9 cellular contexts compared by ENCODE assay signal in genomic region chr3:17195192-17195611, GRCh38.
DNase-seq lines count a peak whose midpoint lies in the region; ATAC-seq, FAIRE-seq and TF ChIP-seq lines count a peak whose summit lies in the region.
"Had no signal": no experiment of that assay in that cellular context is flagged by ENCODE, and none has a peak within 500 bp of the region (broad histone marks: within the 10 kb centered on the region; RNA-seq: fewer than 3 reads in every experiment).

No MANE protein-coding gene starts in this region.

- no peak overlapping the region for H3K9ac ChIP-seq in astrocyte (ENCODE audit: low read length)

- no peak overlapping the region for H3K4me2 ChIP-seq in astrocyte (ENCODE audit: low read length)

- no peaks in the 10 kb centered on the region for H3K27me3 ChIP-seq in astrocyte (ENCODE audit: insufficient read depth, low read length)
- H3K27me3 ChIP-seq in lower lobe of right lung (ENCODE audit: low read depth), result no peaks in the 10 kb centered on the region

- DNase-seq in NCI-H510A treated with DMSO at 0.1 percent for 48 hours (lab: John Stamatoyannopoulos, UW), result peak; percentile 2
- DNase-seq in NCI-H510A (lab: John Stamatoyannopoulos, UW), result no peak
- DNase-seq in astrocyte (ENCODE audit: low read depth), result peak; percentile 26
- no peak for DNase-seq in osteocyte (ENCODE audit: extremely low spot score, unreplicated experiment)
- no peak for DNase-seq in lower lobe of right lung
- DNase-seq in SK-N-DZ (ENCODE audit: low spot score), result no peak

- intact Hi-C loops in lower lobe of right lung (cut with DNase I), result no loop called here

- H2AFZ ChIP-seq in astrocyte (ENCODE audit: low read depth, low read length), result no peak overlapping the region

- H3K4me1 ChIP-seq in astrocyte (ENCODE audit: insufficient read depth, low read length), result no peaks in the 10 kb centered on the region
- H3K4me1 ChIP-seq in lower lobe of right lung, result peaks cover 21% of the 10 kb centered on the region

- H3K9me3 Mint-ChIP-seq in astrocyte (ENCODE audit: unreplicated experiment) (no peaks in the 10 kb centered on the region), osteocyte (ENCODE audit: unreplicated experiment) (no peaks in the 10 kb centered on the region)

- no peak overlapping the region for H3K27ac ChIP-seq in astrocyte (ENCODE audit: low read depth, low read length)
- no peak overlapping the region for H3K27ac ChIP-seq in lower lobe of right lung

- no peak overlapping the region for H3K4me3 ChIP-seq in astrocyte (ENCODE audit: insufficient read depth, low read depth, low read length)
- H3K4me3 ChIP-seq in lower lobe of right lung, result no peak overlapping the region

- H3K36me3 ChIP-seq in astrocyte (ENCODE audit: insufficient read depth, low read length) (no peaks in the 10 kb centered on the region), lower lobe of right lung (no peaks in the 10 kb centered on the region)

- H4K20me1 ChIP-seq in astrocyte (ENCODE audit: insufficient read depth, low read length), result no peaks in the 10 kb centered on the region

- peaks cover 13% of the 10 kb centered on the region for H3K4me1 Mint-ChIP-seq in astrocyte (ENCODE audit: low read depth, unreplicated experiment)
- H3K4me1 Mint-ChIP-seq in osteocyte (ENCODE audit: unreplicated experiment), result peaks cover 19% of the 10 kb centered on the region

- H3K9me3 ChIP-seq in astrocyte (ENCODE audit: insufficient read depth, low read depth, low read length) (no peaks in the 10 kb centered on the region), lower lobe of right lung (no peaks in the 10 kb centered on the region)

- H3K27ac Mint-ChIP-seq in astrocyte (ENCODE audit: unreplicated experiment), result no peak overlapping the region
- peak overlapping the region; percentile 50 for H3K27ac Mint-ChIP-seq in osteocyte (ENCODE audit: unreplicated experiment)

- FAIRE-seq in astrocyte (lab: Jason Lieb, UNC), result peak; percentile 17
- FAIRE-seq: TTC549 had no signal

- H3K4me3 Mint-ChIP-seq in astrocyte (ENCODE audit: unreplicated experiment) (no peak overlapping the region), osteocyte (ENCODE audit: unreplicated experiment) (no peak overlapping the region)

- H3K36me3 Mint-ChIP-seq in astrocyte (ENCODE audit: low read depth, unreplicated experiment) (peaks cover 3% of the 10 kb centered on the region), osteocyte (ENCODE audit: unreplicated experiment) (peaks cover 1% of the 10 kb centered on the region)

- TF ChIP-seq CTCF in astrocyte (IDR thresholded peaks at IDR 0.05; ENCODE audit: insufficient read depth, low read depth, low read length) (no peak), osteocyte (IDR thresholded peaks at IDR 0.05) (no peak), lower lobe of right lung (IDR thresholded peaks at IDR 0.05) (no peak)

- ATAC-seq in GM21515 (IDR thresholded peaks at IDR 0.05; ENCODE audit: unreplicated experiment), result peak; percentile 86
- ATAC-seq in HG03571 (IDR thresholded peaks at IDR 0.05; ENCODE audit: unreplicated experiment), result peak; percentile 76
- no peak for ATAC-seq in lower lobe of right lung

- H3K79me2 ChIP-seq in astrocyte (ENCODE audit: insufficient read depth, low read length), result no peaks in the 10 kb centered on the region

- no peaks in the 10 kb centered on the region for H3K27me3 Mint-ChIP-seq in astrocyte (ENCODE audit: low read depth, unreplicated experiment)
- H3K27me3 Mint-ChIP-seq in osteocyte (ENCODE audit: unreplicated experiment), result no peaks in the 10 kb centered on the region

Comparison
In these comparisons a context has a peak if more than half of its experiments do, and no peak if none do; other contexts are left out.
1. DNase-seq: peak in NCI-H510A treated with DMSO at 0.1 percent for 48 hours (single experiment) and astrocyte (single experiment); none in NCI-H510A (single experiment), osteocyte (single experiment), lower lobe of right lung (single experiment) and SK-N-DZ (single experiment).
2. ATAC-seq: peak in GM21515 (single experiment) and HG03571 (single experiment); none in lower lobe of right lung (0 of 2).